9 cellular contexts compared by ENCODE assay signal in the genomic region with DNA sequence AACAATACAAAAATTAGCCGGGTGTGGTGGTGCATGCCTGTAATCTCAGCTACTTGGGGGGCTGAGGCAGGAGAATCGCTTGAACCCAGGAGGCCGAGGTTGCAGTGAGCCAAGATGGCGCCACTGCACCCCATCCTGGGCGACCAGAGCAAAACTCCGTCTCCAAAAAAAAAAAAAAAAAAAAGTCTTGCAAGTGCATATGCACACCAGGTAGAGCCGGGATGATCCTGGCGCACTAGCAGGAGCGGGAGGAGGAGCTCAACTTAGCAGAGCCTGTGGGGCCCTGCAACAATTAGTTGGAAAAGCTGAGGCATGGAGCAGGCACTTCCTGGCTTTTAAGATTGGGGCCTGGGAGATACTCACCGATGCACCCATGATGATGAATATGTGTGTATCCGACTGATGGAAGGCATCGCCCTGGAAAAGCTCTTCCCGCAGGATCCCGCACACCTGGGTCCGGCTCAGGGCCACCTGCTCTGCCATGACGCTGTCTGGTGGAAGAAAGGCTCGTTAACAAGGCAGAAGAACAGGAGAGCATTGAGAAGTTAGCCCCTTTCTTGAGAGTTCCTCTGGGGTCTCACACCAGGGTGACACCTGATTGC. TPM values are rescaled to one million over a fixed set of nuclear protein-coding genes. Genes with fewer than 3 reads are reported as not detected.
DNase-seq lines count a peak whose midpoint lies in the region; ATAC-seq and TF ChIP-seq lines count a peak whose summit lies in the region.
"Had no signal": no experiment of that assay in that cellular context is flagged by ENCODE, and none has a peak within 500 bp of the region (broad histone marks: within the 10 kb centered on the region; RNA-seq: fewer than 3 reads in every experiment).

No MANE protein-coding gene starts in this region.

- H3K27ac ChIP-seq in heart right ventricle (peak overlapping the region in 2 of 10 donors; percentile 92 to 94), ascending aorta (peak overlapping the region; percentile 62 to 81), lung (ENCODE audit: low read depth in 1 of 2, low read length in 1 of 2) (peak overlapping the region in 1 of 2 donors; percentile 74), upper lobe of right lung (peak overlapping the region; percentile 58)

- H3K4me3 ChIP-seq in heart right ventricle: peak overlapping the region in 8 of 10 donors; percentile 58 to 85 (median 76)
- peak overlapping the region; percentile 63 to 70 for H3K4me3 ChIP-seq in ascending aorta
- peak overlapping the region; percentile 32 for H3K4me3 ChIP-seq in lung
- peak overlapping the region; percentile 62 for H3K4me3 ChIP-seq in upper lobe of right lung

- 90 to 98% methylated on average over 14 to 17 of the region's 17 CpGs for WGBS in heart right ventricle, 2 donors
- 90 to 93% methylated on average over 15 to 17 of the region's 17 CpGs for WGBS in lung, 2 donors

- no peak for DNase-seq in heart right ventricle
- DNase-seq in left ventricle myocardium superior: no peak
- DNase-seq in ascending aorta (ENCODE audit: low spot score in 2 of 2): no peak
- DNase-seq in lung (ENCODE audit: low spot score): no peak
- no peak for DNase-seq in upper lobe of right lung
- DNase-seq in stimulated activated CD4-positive, alpha-beta T cell treated with anti-CD3 and anti-CD28 coated beads, Interleukin-4, amount 100 ng/mL, for 1 hour: no peak
- DNase-seq: left colon had no signal

- H3K9me3 ChIP-seq in heart right ventricle (peaks cover 0 to 9% (median 0%) of the 10 kb centered on the region in 11 donors), ascending aorta (no peaks in the 10 kb centered on the region), lung (ENCODE audit: control insufficient read depth in 2 of 2, insufficient read depth in 1 of 2, low read length in 1 of 2) (peaks cover 0 to 7% of the 10 kb centered on the region in 2 donors), upper lobe of right lung (no peaks in the 10 kb centered on the region)

- ATAC-seq in heart right ventricle: no peak
- no peak for ATAC-seq in left ventricle myocardium superior
- no peak for ATAC-seq in lung (ENCODE audit: insufficient read depth, low FRiP score)
- no peak for ATAC-seq in upper lobe of right lung
- ATAC-seq in HG02840 (IDR thresholded peaks at IDR 0.05; ENCODE audit: low FRiP score, unreplicated experiment): no peak
- ATAC-seq in HG03175 (IDR thresholded peaks at IDR 0.05; ENCODE audit: unreplicated experiment): no peak

- H3K4me1 ChIP-seq in heart right ventricle (peaks cover 0 to 72% (median 24%) of the 10 kb centered on the region in 9 donors), ascending aorta (peaks cover 13 to 24% of the 10 kb centered on the region in 2 donors), lung (ENCODE audit: control insufficient read depth in 2 of 2, insufficient read depth in 2 of 2, low read length in 2 of 2) (peaks cover 0 to 4% of the 10 kb centered on the region in 2 donors), upper lobe of right lung (peaks cover 23% of the 10 kb centered on the region)

- H3K27me3 ChIP-seq in heart right ventricle (no peaks in the 10 kb centered on the region), ascending aorta (no peaks in the 10 kb centered on the region), lung (ENCODE audit: control insufficient read depth, insufficient read depth) (no peaks in the 10 kb centered on the region), upper lobe of right lung (no peaks in the 10 kb centered on the region)

- TF ChIP-seq CTCF in heart right ventricle (IDR thresholded peaks at IDR 0.05) (no peak), ascending aorta (IDR thresholded peaks at IDR 0.05) (no peak), lung (IDR thresholded peaks at IDR 0.05; ENCODE audit: control extremely low read depth, extremely low read depth) (no peak), upper lobe of right lung (IDR thresholded peaks at IDR 0.05) (no peak)

- H3K36me3 ChIP-seq in heart right ventricle (peaks cover 0 to 16% (median 0%) of the 10 kb centered on the region in 9 donors), ascending aorta (no peaks in the 10 kb centered on the region), lung (ENCODE audit: control insufficient read depth in 2 of 2, insufficient read depth in 2 of 2, low read length in 2 of 2) (no peaks in the 10 kb centered on the region), upper lobe of right lung (no peaks in the 10 kb centered on the region)

- intact Hi-C loops in heart right ventricle (cut with DNase I): no loop called here
- intact Hi-C loops in left ventricle myocardium superior (cut with micrococcal nuclease): no loop called here
- intact Hi-C loops in ascending aorta (cut with DNase I): no loop called here
- intact Hi-C loops in upper lobe of right lung (cut with DNase I): no loop called here

RNA-seq across cellular contexts. Expression of a gene that starts 0.9 kb away (rescaled TPM):
- total RNA-seq in heart right ventricle: 10 to 100 TPM in 4 of 10 donors, 1 to 10 TPM in 6; 5.0 to 20.9 (median 8.5) TPM
- polyA plus RNA-seq in heart right ventricle: 10 to 100 TPM; 10.3 to 19.2 TPM
- total RNA-seq in left ventricle myocardium superior: 10.4 TPM
- total RNA-seq in ascending aorta: 89.7 TPM
- 100 to 1,000 TPM in 1 of 2 donors, 10 to 100 TPM in 1; 24.3 to 106 TPM for total RNA-seq in lung
- polyA plus RNA-seq in lung: 10 to 100 TPM; 55.4 to 75.6 TPM
- 84.9 TPM for total RNA-seq in upper lobe of right lung

RNA-seq across cellular contexts. Expression of a gene that starts 1.6 kb away (rescaled TPM):
- 10 to 100 TPM; 11.6 to 21.7 (median 15.1) TPM for total RNA-seq in heart right ventricle
- 10 to 100 TPM; 14.6 to 27.0 TPM for polyA plus RNA-seq in heart right ventricle
- total RNA-seq in left ventricle myocardium superior: 15.5 TPM
- 37.5 TPM for total RNA-seq in ascending aorta
- 10 to 100 TPM; 12.0 to 58.3 TPM for total RNA-seq in lung
- 10 to 100 TPM; 23.1 to 49.6 TPM for polyA plus RNA-seq in lung
- total RNA-seq in upper lobe of right lung: 33.4 TPM

RNA-seq across cellular contexts. Expression of a gene that starts 29.7 kb away (rescaled TPM):
- total RNA-seq in heart right ventricle (10 to 100 TPM; 36.5 to 73.9 (median 48.4) TPM), left ventricle myocardium superior (62.5 TPM), ascending aorta (69.9 TPM), lung (10 to 100 TPM; 21.5 to 48.6 TPM), upper lobe of right lung (42.6 TPM)
- polyA plus RNA-seq in heart right ventricle (10 to 100 TPM; 69.1 to 76.6 TPM), lung (10 to 100 TPM; 43.9 to 61.2 TPM)

RNA-seq across cellular contexts. Expression of a gene that starts 39.2 kb away (rescaled TPM):
- total RNA-seq in heart right ventricle (not detected), left ventricle myocardium superior (not detected), ascending aorta (not detected), lung (not detected), upper lobe of right lung (not detected)
- polyA plus RNA-seq in heart right ventricle (not detected), lung (not detected)
- total RNA-seq: left colon had no signal

RNA-seq across cellular contexts. Expression of a gene that starts 55.3 kb away (rescaled TPM):
- total RNA-seq in heart right ventricle (10 to 100 TPM in 7 of 10 donors, 1 to 10 TPM in 3; 8.7 to 19.8 (median 11.7) TPM), left ventricle myocardium superior (12.2 TPM), ascending aorta (66.2 TPM), lung (10 to 100 TPM; 11.1 to 30.9 TPM), upper lobe of right lung (23.7 TPM)
- polyA plus RNA-seq in heart right ventricle (10 to 100 TPM; 11.9 to 38.1 TPM), lung (10 to 100 TPM; 27.3 to 33.0 TPM)
